Comparison of ENCODE assay signal across 34 cellular contexts in genomic region chr10:60626037-60626436, GRCh38.
"Had no signal": no experiment of that assay in that cellular context is flagged by ENCODE, and none has a peak within 500 bp of the region (broad histone marks: within the 10 kb centered on the region; RNA-seq: fewer than 3 reads in every experiment).

No MANE protein-coding gene starts in this region.

- DNase-seq: activated B cell treated with CpG ODN at 0.5 μM for 24 hours; activated CD4-positive, alpha-beta T cell treated with anti-CD3 and anti-CD28 coated beads for 48 hours; activated CD4-positive, alpha-beta T cell treated with anti-CD3 and anti-CD28 coated beads, Interleukin-2, amount 50 U/mL, for 1 hour; activated CD4-positive, alpha-beta T cell treated with anti-CD3 and anti-CD28 coated beads, Interleukin-2, amount 50 U/mL, for 48 hours; activated CD8-positive, alpha-beta memory T cell treated with anti-CD3 and anti-CD28 coated beads for 24 hours; activated CD8-positive, alpha-beta T cell treated with anti-CD3 and anti-CD28 coated beads for 36 hours; activated effector memory CD4-positive, alpha-beta T cell treated with Interleukin-2 at 50 U/mL for 16 hours; activated gamma-delta T cell treated with Interleukin-2 at 50 U/mL for 16 hours; activated naive CD4-positive, alpha-beta T cell treated with anti-CD3 and anti-CD28 coated beads, Interleukin-2, amount 50 U/mL, for 16 hours; activated naive CD4-positive, alpha-beta T cell treated with Interleukin-2 at 50 U/mL for 16 hours; activated T-cell treated with anti-CD3 and anti-CD28 coated beads, Interleukin-2, amount 50 U/mL, for 4 hours; amniotic stem cell; anterior cingulate cortex; brain microvascular endothelial cell; caudate nucleus; cortex of kidney; dermis blood vessel endothelial cell; effector CD4-positive, alpha-beta T cell; effector memory CD8-positive, alpha-beta T cell; esophagus squamous epithelium; foreskin melanocyte; head of caudate nucleus; T-helper 1 cell; T-helper 17 cell; T1000; WERI-Rb-1 had no signal

- H3K27ac ChIP-seq: brain microvascular endothelial cell, epithelial cell of prostate, esophagus squamous epithelium, WERI-Rb-1 had no signal

- H3K27ac Mint-ChIP-seq: activated B cell treated with CpG ODN at 0.5 μM for 24 hours; activated CD8-positive, alpha-beta T cell treated with anti-CD3 and anti-CD28 coated beads for 36 hours; activated naive CD8-positive, alpha-beta T cell; activated T-helper 17 cell treated with anti-CD3 and anti-CD28 coated beads, Interleukin-2, amount 50 U/mL, for 72 hours; effector memory CD8-positive, alpha-beta T cell; T-helper 17 cell; T-helper 2 cell treated with Interferon-gamma antibody and Interleukin-4, amounts not matched to agents 5 μg/mL and 100 μg/mL, for 36 hours had no signal

- H3K4me3 Mint-ChIP-seq: activated B cell treated with CpG ODN at 0.5 μM for 24 hours; activated CD8-positive, alpha-beta T cell treated with anti-CD3 and anti-CD28 coated beads for 36 hours; activated naive CD8-positive, alpha-beta T cell; activated T-cell treated with anti-CD3 and anti-CD28 coated beads, Interleukin-2, amount 50 U/mL, for 4 hours; activated T-helper 17 cell treated with anti-CD3 and anti-CD28 coated beads, Interleukin-2, amount 50 U/mL, for 72 hours; effector memory CD8-positive, alpha-beta T cell; T-helper 17 cell; T-helper 2 cell treated with Interferon-gamma antibody and Interleukin-4, amounts not matched to agents 5 μg/mL and 100 μg/mL, for 36 hours had no signal

- H3K27me3 Mint-ChIP-seq: activated T-helper 17 cell treated with anti-CD3 and anti-CD28 coated beads, Interleukin-2, amount 50 U/mL, for 72 hours; effector memory CD8-positive, alpha-beta T cell; T-helper 17 cell had no signal

- FAIRE-seq: astrocyte, colon, endothelial cell of umbilical vein had no signal

- H3K9me3 Mint-ChIP-seq: activated B cell treated with CpG ODN at 0.5 μM for 24 hours; activated CD8-positive, alpha-beta T cell treated with anti-CD3 and anti-CD28 coated beads for 36 hours; activated T-cell treated with anti-CD3 and anti-CD28 coated beads, Interleukin-2, amount 50 U/mL, for 4 hours; activated T-helper 17 cell treated with anti-CD3 and anti-CD28 coated beads, Interleukin-2, amount 50 U/mL, for 72 hours; effector memory CD8-positive, alpha-beta T cell; T-helper 2 cell treated with Interferon-gamma antibody and Interleukin-4, amounts not matched to agents 5 μg/mL and 100 μg/mL, for 36 hours had no signal

- H3K4me1 ChIP-seq: esophagus squamous epithelium had no signal

- H3K4me1 Mint-ChIP-seq: activated B cell treated with CpG ODN at 0.5 μM for 24 hours had no signal

- ATAC-seq: activated CD4-positive, CD25-positive, alpha-beta regulatory T cell treated with anti-CD3 and anti-CD28 coated beads, Interleukin-2, amount 50 U/mL, for 24 hours; activated CD8-positive, alpha-beta T cell treated with anti-CD3 and anti-CD28 coated beads for 36 hours; activated T-cell treated with anti-CD3 and anti-CD28 coated beads, Interleukin-2, amount 50 U/mL, for 4 hours; activated T-helper 17 cell treated with anti-CD3 and anti-CD28 coated beads, Interleukin-2, amount 50 U/mL, for 72 hours; effector memory CD8-positive, alpha-beta T cell; T-helper 17 cell had no signal

- H3K9me3 ChIP-seq: esophagus squamous epithelium had no signal

- H3K4me3 ChIP-seq: esophagus squamous epithelium had no signal

- H3K36me3 Mint-ChIP-seq: activated naive CD8-positive, alpha-beta T cell had no signal

- H3K36me3 ChIP-seq: brain microvascular endothelial cell, esophagus squamous epithelium, WERI-Rb-1 had no signal

- H3K27me3 ChIP-seq: brain microvascular endothelial cell, esophagus squamous epithelium had no signal
